Comparison of ENCODE assay signal across 1 cellular context in genomic region chr21:46155514-46156377, GRCh38.
TF ChIP-seq lines count a peak whose summit lies in the region.

TSS of gene FTCD (minus strand) at chr21:46155579. CDS start at chr21:46155523, 56 bp downstream.

TF ChIP-seq in SK-N-SH, 30 proteins besides CTCF, POLR2A, EP300 and RAD21 (continued from another document):
- TF ChIP-seq USF1 (IDR thresholded peaks at IDR 0.05; ENCODE audit: borderline replicate concordance, low read depth) (no peak), MAX (IDR thresholded peaks at IDR 0.05; ENCODE audit: low read depth) (no peak), IRF3 (IDR thresholded peaks at IDR 0.05; ENCODE audit: low read depth, low read length) (no peak), JUND (IDR thresholded peaks at IDR 0.05) (no peak), CHD2 (IDR thresholded peaks at IDR 0.05; ENCODE audit: low read length, partially characterized antibody) (no peak), TAF1 (IDR thresholded peaks at IDR 0.05; ENCODE audit: borderline replicate concordance, low read depth, low read length) (no peak)
